8 cellular contexts compared by ENCODE assay signal in genomic region chr11:72848846-72849466, GRCh38. TPM values are rescaled to one million over a fixed set of nuclear protein-coding genes. Genes with fewer than 3 reads are reported as not detected.
A peak's percentile ranks its signal among the peaks of the same experiment; 100 is the strongest.
DNase-seq lines count a peak whose midpoint lies in the region; ATAC-seq, FAIRE-seq and TF ChIP-seq lines count a peak whose summit lies in the region.

No MANE protein-coding gene starts in this region.

- H3K4me3 ChIP-seq in BE2C (ENCODE audit: low read depth, low read length) (no peak overlapping the region), Peyer's patch (no peak overlapping the region)

- ATAC-seq in GM21529 (IDR thresholded peaks at IDR 0.05; ENCODE audit: unreplicated experiment) = no peak
- ATAC-seq in HG02610 (IDR thresholded peaks at IDR 0.05; ENCODE audit: unreplicated experiment) = no peak

- no peak overlapping the region for H3K27ac ChIP-seq in Peyer's patch

- TF ChIP-seq POLR2A in Peyer's patch (IDR thresholded peaks at IDR 0.05) = no peak

- peak; percentile 12 for FAIRE-seq in GM18507 (lab: Jason Lieb, UNC)

- DNase-seq in BE2C (peak; percentile 48), GM18507 (ENCODE audit: extremely low spot score, insufficient read length, low read depth) (no peak), Peyer's patch (no peak), medulla oblongata (ENCODE audit: extremely low spot score) (peak; percentile 45), hippocampal formation (lab: John Stamatoyannopoulos, UW) (no peak)
- peak; percentile 38 for DNase-seq in central memory CD4-positive, alpha-beta T cell

- H3K27me3 ChIP-seq in BE2C (no peaks in the 10 kb centered on the region), Peyer's patch (no peaks in the 10 kb centered on the region)

- peaks cover 3% of the 10 kb centered on the region; the same call in 1 of the 2 replicates for H3K36me3 ChIP-seq in BE2C
- H3K36me3 ChIP-seq in Peyer's patch = no peaks in the 10 kb centered on the region

- no peaks in the 10 kb centered on the region for H3K4me1 ChIP-seq in BE2C
- no peaks in the 10 kb centered on the region for H3K4me1 ChIP-seq in Peyer's patch

- H3K9me3 ChIP-seq in BE2C (no peaks in the 10 kb centered on the region), Peyer's patch (no peaks in the 10 kb centered on the region)

- TF ChIP-seq CTCF in BE2C (IDR thresholded peaks at IDR 0.05; ENCODE audit: low read depth, low read length) = peak; percentile 89
- TF ChIP-seq CTCF in Peyer's patch (IDR thresholded peaks at IDR 0.05) = peak; percentile 24 to 68 (median 58)

RNA-seq across cellular contexts. Expression of gene ATG16L2, which starts 34.7 kb away (rescaled TPM):
- 11.1 TPM for polyA plus RNA-seq in BE2C (2012; ENCODE audit: insufficient read depth, insufficient read length, low read depth)
- total RNA-seq in Peyer's patch = 100 to 1,000 TPM in 1 of 4 donors, 10 to 100 TPM in 3; 39.9 to 226 (median 65.0) TPM

RNA-seq across cellular contexts. Expression of gene STARD10, which starts 55.1 kb away (rescaled TPM):
- 71.9 TPM for polyA plus RNA-seq in BE2C (2012; ENCODE audit: insufficient read depth, insufficient read length, low read depth)
- total RNA-seq in Peyer's patch = 100 to 1,000 TPM; 118 to 187 (median 168) TPM

Comparison
In these comparisons a context has a peak if more than half of its experiments do, and no peak if none do; other contexts are left out.
1. DNase-seq: peak in BE2C (single experiment), central memory CD4-positive, alpha-beta T cell (single experiment) and medulla oblongata (single experiment); none in GM18507 (single experiment), Peyer's patch (0 of 3) and hippocampal formation (0 of 2).